ENCODE assay signal across 25 cellular contexts in the genomic region with DNA sequence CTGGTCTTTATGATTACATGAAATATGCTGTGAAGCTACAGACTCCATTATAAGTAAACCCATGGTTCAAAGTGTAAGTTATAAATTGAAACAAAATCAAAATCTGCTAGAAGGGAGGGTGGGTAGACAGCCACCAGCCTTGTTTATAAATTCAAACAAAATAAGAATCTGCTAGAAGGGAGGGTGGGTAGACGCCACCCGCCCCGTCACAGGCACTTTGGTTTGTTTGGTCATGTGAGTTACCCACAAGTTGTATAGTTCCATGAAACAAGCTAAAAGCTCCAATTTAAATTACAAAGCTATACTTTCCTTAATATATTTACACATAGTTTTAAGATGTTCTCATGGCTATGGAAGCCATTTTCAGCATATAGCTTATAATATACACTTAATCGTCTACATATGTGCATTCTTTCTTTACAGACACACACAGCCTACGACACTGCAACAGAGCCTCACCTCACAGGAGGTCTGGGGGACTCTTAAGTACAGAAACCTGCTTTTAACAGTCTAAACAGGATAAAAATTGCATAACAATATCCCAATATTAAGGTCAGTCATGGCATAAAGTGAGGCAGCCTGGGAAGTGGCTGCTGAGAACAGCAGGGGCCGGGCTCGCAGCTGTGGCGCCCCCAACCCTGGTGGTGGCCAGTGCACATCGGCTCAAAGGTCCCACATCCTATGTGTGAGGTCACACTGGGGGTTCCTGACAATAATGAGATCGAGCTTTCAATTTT. TPM values are rescaled to one million over a fixed set of nuclear protein-coding genes. Genes with fewer than 3 reads are reported as not detected.
A peak's percentile ranks its signal among the peaks of the same experiment; 100 is the strongest.
DNase-seq lines count a peak whose midpoint lies in the region; ATAC-seq and TF ChIP-seq lines count a peak whose summit lies in the region.
"Had no signal": no experiment of that assay in that cellular context is flagged by ENCODE, and none has a peak within 500 bp of the region (broad histone marks: within the 10 kb centered on the region; RNA-seq: fewer than 3 reads in every experiment).

No MANE protein-coding gene starts in this region.

- TF ChIP-seq CTCF in WTC11 (IDR thresholded peaks at IDR 0.05) (no peak), type B pancreatic cell (conservative IDR thresholded peaks at IDR 0.05) (no peak)

- no peaks in the 10 kb centered on the region for H3K27me3 Mint-ChIP-seq in activated CD8-positive, alpha-beta memory T cell treated with anti-CD3 and anti-CD28 coated beads, Interleukin-2, amount 10 ng/mL, durations not matched to agents 7 days and 5 days
- H3K27me3 Mint-ChIP-seq in WTC11 (ENCODE audit: low read depth) (no peaks in the 10 kb centered on the region), type B pancreatic cell (no peaks in the 10 kb centered on the region)
- H3K27me3 Mint-ChIP-seq: activated B cell treated with CpG ODN at 0.5 μM for 24 hours; activated CD4-positive, alpha-beta memory T cell treated with anti-CD3 and anti-CD28 coated beads, Interleukin-2, amount 10 ng/mL, durations not matched to agents 7 days and 5 days had no signal

- CTCF ChIA-PET in activated CD8-positive, alpha-beta memory T cell treated with anti-CD3 and anti-CD28 coated beads, Interleukin-2, amount 10 ng/mL, durations not matched to agents 7 days and 5 days (lab: Charles Lee): interaction anchor here (1.0 to 2.2 kb wide), 4 partner anchors 9 to 43 kb away, joined by 4 to 6 read pairs (median 5); no protein-coding TSS in a partner anchor
- CTCF ChIA-PET in WTC11 (lab: Charles Lee): interaction anchor here (0.9 to 3.1 kb wide), 14 partner anchors 10 to 260 kb away, joined by 3 to 18 read pairs (median 4); a partner anchor contains a TSS

- POLR2A ChIA-PET in WTC11 (lab: Charles Lee): interaction anchor here (1.0 kb wide), 1 partner anchor 28 kb away, joined by 3 read pairs; a partner anchor contains a TSS

- DNase-seq in activated CD8-positive, alpha-beta memory T cell treated with anti-CD3 and anti-CD28 coated beads, Interleukin-2, amount 10 ng/mL, durations not matched to agents 7 days and 5 days: peak; percentile 42
- no peak for DNase-seq in activated CD8-positive, alpha-beta memory T cell treated with anti-CD3 and anti-CD28 coated beads, Interleukin-2, amount 50 U/mL, for 4 hours
- DNase-seq in WTC11 (ENCODE audit: low spot score) (no peak), iPS-NIHi7 (ENCODE audit: extremely low spot score) (peak; percentile 55), type B pancreatic cell (ENCODE audit: extremely low spot score, unreplicated experiment) (peak; percentile 47), ecto neural progenitor cell (ENCODE audit: low spot score) (no peak)
- DNase-seq: activated B cell treated with CpG ODN at 0.5 μM for 24 hours; activated CD4-positive, alpha-beta memory T cell treated with anti-CD3 and anti-CD28 coated beads, Interleukin-2, amount 10 ng/mL, durations not matched to agents 7 days and 5 days; activated T-cell treated with anti-CD3 and anti-CD28 coated beads, Interleukin-2, amount 50 U/mL, for 1 hour; AML-193; brain microvascular endothelial cell; effector CD4-positive, alpha-beta T cell; erythroblast; foreskin keratinocyte; GDM1; islet precursor cell; Kasumi-1; midbrain; NCI-H2029; NCI-H446; NCI-H82; nephron progenitor cell; T-helper 9 cell had no signal

- H3K9me3 Mint-ChIP-seq in activated CD8-positive, alpha-beta memory T cell treated with anti-CD3 and anti-CD28 coated beads, Interleukin-2, amount 10 ng/mL, durations not matched to agents 7 days and 5 days (ENCODE audit: low read depth): no peaks in the 10 kb centered on the region
- H3K9me3 Mint-ChIP-seq in WTC11: no peaks in the 10 kb centered on the region
- H3K9me3 Mint-ChIP-seq in type B pancreatic cell: no peaks in the 10 kb centered on the region
- H3K9me3 Mint-ChIP-seq: activated B cell treated with CpG ODN at 0.5 μM for 24 hours; activated CD4-positive, alpha-beta memory T cell treated with anti-CD3 and anti-CD28 coated beads, Interleukin-2, amount 10 ng/mL, durations not matched to agents 7 days and 5 days; nephron progenitor cell had no signal

- peaks cover 44% of the 10 kb centered on the region for H3K36me3 Mint-ChIP-seq in activated CD8-positive, alpha-beta memory T cell treated with anti-CD3 and anti-CD28 coated beads, Interleukin-2, amount 10 ng/mL, durations not matched to agents 7 days and 5 days
- peaks cover 34% of the 10 kb centered on the region for H3K36me3 Mint-ChIP-seq in WTC11
- peaks cover 25% of the 10 kb centered on the region for H3K36me3 Mint-ChIP-seq in type B pancreatic cell

- no peak overlapping the region for H3K27ac Mint-ChIP-seq in activated CD8-positive, alpha-beta memory T cell treated with anti-CD3 and anti-CD28 coated beads, Interleukin-2, amount 10 ng/mL, durations not matched to agents 7 days and 5 days
- H3K27ac Mint-ChIP-seq in WTC11 (no peak overlapping the region), type B pancreatic cell (no peak overlapping the region)
- H3K27ac Mint-ChIP-seq: activated B cell treated with CpG ODN at 0.5 μM for 24 hours; activated CD4-positive, alpha-beta memory T cell treated with anti-CD3 and anti-CD28 coated beads, Interleukin-2, amount 10 ng/mL, durations not matched to agents 7 days and 5 days; nephron progenitor cell had no signal

- H3K4me3 Mint-ChIP-seq in activated CD8-positive, alpha-beta memory T cell treated with anti-CD3 and anti-CD28 coated beads, Interleukin-2, amount 10 ng/mL, durations not matched to agents 7 days and 5 days: no peak overlapping the region
- H3K4me3 Mint-ChIP-seq in WTC11 (no peak overlapping the region), type B pancreatic cell (no peak overlapping the region)
- H3K4me3 Mint-ChIP-seq: activated B cell treated with CpG ODN at 0.5 μM for 24 hours; activated CD4-positive, alpha-beta memory T cell treated with anti-CD3 and anti-CD28 coated beads, Interleukin-2, amount 10 ng/mL, durations not matched to agents 7 days and 5 days; nephron progenitor cell had no signal

- H3K4me1 Mint-ChIP-seq in activated CD8-positive, alpha-beta memory T cell treated with anti-CD3 and anti-CD28 coated beads, Interleukin-2, amount 10 ng/mL, durations not matched to agents 7 days and 5 days: peaks cover 7% of the 10 kb centered on the region
- H3K4me1 Mint-ChIP-seq in WTC11 (peaks cover 38% of the 10 kb centered on the region), type B pancreatic cell (ENCODE audit: unreplicated experiment) (peaks cover 9% of the 10 kb centered on the region)
- H3K4me1 Mint-ChIP-seq: activated B cell treated with CpG ODN at 0.5 μM for 24 hours, nephron progenitor cell had no signal

- peak; percentile 33 for ATAC-seq in activated CD8-positive, alpha-beta memory T cell treated with anti-CD3 and anti-CD28 coated beads, Interleukin-2, amount 10 ng/mL, durations not matched to agents 7 days and 5 days
- ATAC-seq in WTC11: peak; percentile 73
- no peak for ATAC-seq in GM18868 (IDR thresholded peaks at IDR 0.05; ENCODE audit: unreplicated experiment)
- no peak for ATAC-seq in activated CD4-positive, CD25-positive, alpha-beta regulatory T cell treated with anti-CD3 and anti-CD28 coated beads, Interleukin-2, amount 50 U/mL, for 24 hours
- ATAC-seq: foreskin keratinocyte had no signal

TF ChIP-seq in WTC11, 78 proteins besides CTCF, POLR2A, EP300 and RAD21:
- peak; percentile 51; the same call in 1 of the 2 replicates for TF ChIP-seq ZNF423 (CRISPR knock-in tag; IDR thresholded peaks at IDR 0.05)
- TF ChIP-seq RORB (CRISPR knock-in tag; IDR thresholded peaks at IDR 0.05): no peak
TF ChIP-seq in WTC11: peak in this region for 1.

RNA-seq across cellular contexts. Expression of a gene that starts 28.0 kb away (rescaled TPM):
- 100 to 1,000 TPM; 146 to 182 TPM for total RNA-seq in activated CD8-positive, alpha-beta memory T cell treated with anti-CD3 and anti-CD28 coated beads, Interleukin-2, amount 10 ng/mL, durations not matched to agents 7 days and 5 days
- 96.8 to 111 TPM (median 99.2 TPM) in 3 replicates for total RNA-seq in WTC11 (2021)
- 23.8 and 46.1 TPM in 2 replicates for total RNA-seq in type B pancreatic cell (ENCODE audit: low replicate concordance)

Comparison
In these comparisons a context has a peak if more than half of its experiments do, and no peak if none do; other contexts are left out.
1. DNase-seq: peak in activated CD8-positive, alpha-beta memory T cell treated with anti-CD3 and anti-CD28 coated beads, Interleukin-2, amount 10 ng/mL, durations not matched to agents 7 days and 5 days (single experiment), iPS-NIHi7 (single experiment) and type B pancreatic cell (single experiment); none in activated CD8-positive, alpha-beta memory T cell treated with anti-CD3 and anti-CD28 coated beads, Interleukin-2, amount 50 U/mL, for 4 hours (single experiment), WTC11 (single experiment) and ecto neural progenitor cell (single experiment).
2. ATAC-seq: peak in activated CD8-positive, alpha-beta memory T cell treated with anti-CD3 and anti-CD28 coated beads, Interleukin-2, amount 10 ng/mL, durations not matched to agents 7 days and 5 days (single experiment) and WTC11 (single experiment); none in GM18868 (single experiment) and activated CD4-positive, CD25-positive, alpha-beta regulatory T cell treated with anti-CD3 and anti-CD28 coated beads, Interleukin-2, amount 50 U/mL, for 24 hours (0 of 2).